Comparison of ENCODE assay signal across 8 cellular contexts in genomic region chr1:226223157-226223785, GRCh38. TPM values are rescaled to one million over a fixed set of nuclear protein-coding genes. Genes with fewer than 3 reads are reported as not detected.
DNase-seq lines count a peak whose midpoint lies in the region; ATAC-seq, FAIRE-seq and TF ChIP-seq lines count a peak whose summit lies in the region.

Gene MIXL1 (plus strand): TSS chr1:226223664. CDS start chr1:226223682, 18 bp downstream.

- peaks cover 34 to 49% (median 37%) of the 10 kb centered on the region in 3 donors for H3K27me3 Mint-ChIP-seq in CD14-positive monocyte (ENCODE audit: low read depth in 3 of 3)

- H3K27me3 ChIP-seq in K562 (ENCODE audit: control insufficient read depth in 2 of 2, insufficient read depth in 2 of 2, low read length in 2 of 2) (0 out of 5 replicates have a peak, but pooled peaks cover 0 to 4% of the 10 kb centered on the region in 2 experiments), mesendoderm (ENCODE audit: insufficient read depth, low read length, poor library complexity) (no peaks in the 10 kb centered on the region)

- H2AFZ ChIP-seq in K562 (ENCODE audit: low read depth, low read length) = peak within 1 kb of the TSS; percentile 49; the same call in 1 of the 2 replicates

- POLR2A ChIA-PET in K562 (lab: Yijun Ruan, JAX) = interaction anchor here (0.6 to 1.5 kb wide), 5 partner anchors 9 to 255 kb away, joined by 3 to 5 read pairs (median 4); no protein-coding TSS in a partner anchor

- peaks cover 15% of the 10 kb centered on the region in 2 donors for H3K36me3 Mint-ChIP-seq in CD14-positive monocyte

- no peak within 1 kb of the TSS for H4K8ac ChIP-seq in mesendoderm (ENCODE audit: low read depth, low read length)

- CTCF ChIA-PET in K562 (lab: Yijun Ruan, JAX; ENCODE audit: low intra/inter-chr PET ratio) = no interaction called here

- peak within 1 kb of the TSS; percentile 85 for H3K18ac ChIP-seq in mesendoderm (ENCODE audit: low read length)

- TF ChIP-seq EP300 in K562 (IDR thresholded peaks at IDR 0.05; ENCODE audit: low read length) = no peak

- no peaks in the 10 kb centered on the region for H3K9me1 ChIP-seq in K562 (ENCODE audit: control insufficient read depth, insufficient read depth, low read length)

- peaks cover 0 to 4% (median 0%) of the 10 kb centered on the region in 7 donors for H3K9me3 Mint-ChIP-seq in CD14-positive monocyte

- TF ChIP-seq RAD21 in K562 (CRISPR knock-in tag; conservative IDR thresholded peaks at IDR 0.05 in 1 of 2, IDR thresholded peaks at IDR 0.05 in 1 of 2) = no peak

- no peaks in the 10 kb centered on the region for H3K9me3 ChIP-seq in K562 (replicated peaks; ENCODE audit: control insufficient read depth, insufficient read depth, low read depth, low read length)

- H2AK5ac ChIP-seq in mesendoderm (ENCODE audit: low read length) = peak within 1 kb of the TSS; percentile 98

- no peak within 1 kb of the TSS for H3K27ac Mint-ChIP-seq in CD14-positive monocyte

- peak within 1 kb of the TSS; percentile 97 for H3K56ac ChIP-seq in mesendoderm (ENCODE audit: low read length)

- no peak for TF ChIP-seq POLR2A in K562 (conservative IDR thresholded peaks at IDR 0.05)

- H3K79me2 ChIP-seq in K562 (ENCODE audit: control insufficient read depth, insufficient read depth, low read length) (no peaks in the 10 kb centered on the region), mesendoderm (ENCODE audit: control insufficient read depth, insufficient read depth, low read length) (peaks cover 24% of the 10 kb centered on the region)

- 38% methylated on average over 22 of the region's 62 CpGs for WGBS in K562 (ENCODE audit: insufficient coverage, low coverage, missing lambda C conversion rate)
- no CpG with 5 or more reads among the region's 62 CpGs for WGBS in mesendoderm (ENCODE audit: extremely low coverage, insufficient coverage, low lambda C conversion rate)

- peak within 1 kb of the TSS; percentile 92 for H3K23ac ChIP-seq in mesendoderm (ENCODE audit: low read length)

- peaks cover 8% of the 10 kb centered on the region for H3K4me1 Mint-ChIP-seq in CD14-positive monocyte

- H3K4me3 Mint-ChIP-seq in CD14-positive monocyte = peak within 1 kb of the TSS; percentile 77 to 90

- peak; percentile 32 for ATAC-seq in GM19035 (IDR thresholded peaks at IDR 0.05; ENCODE audit: unreplicated experiment)
- peak; percentile 17 for ATAC-seq in HG03196 (IDR thresholded peaks at IDR 0.05; ENCODE audit: unreplicated experiment)
- ATAC-seq in K562 = peak; percentile 8; the same call in 1 of the 3 replicates

- intact Hi-C loops in CD14-positive monocyte (cut with micrococcal nuclease) (no loop called here), K562 (cut with micrococcal nuclease) (no loop called here)

- no peak for TF ChIP-seq CTCF in CD14-positive monocyte (IDR thresholded peaks at IDR 0.05)
- TF ChIP-seq CTCF in K562 (IDR thresholded peaks at IDR 0.05 in 2 of 3, conservative IDR thresholded peaks at IDR 0.05 in 1 of 3; ENCODE audit: insufficient read depth in 2 of 3, low read depth in 1 of 3, low read length in 3 of 3) = no peak

- in situ Hi-C loops in K562 (cut with MboI) = no loop called here

- H4K20me1 ChIP-seq in K562 (replicated peaks; ENCODE audit: control insufficient read depth, insufficient read depth, low read length) = 0 out of 2 replicates have a peak, but pooled peaks cover 4% of the 10 kb centered on the region

- H2BK15ac ChIP-seq in mesendoderm (replicated peaks; ENCODE audit: low read depth) = peak within 1 kb of the TSS; percentile 41

- peak within 1 kb of the TSS; percentile 37 for H3K4me3 ChIP-seq in K562
- peak within 1 kb of the TSS; percentile 75 for H3K4me3 ChIP-seq in mesendoderm (ENCODE audit: low read length)

- no peak for FAIRE-seq in K562 (lab: Jason Lieb, UNC)
- FAIRE-seq in HTR-8/SVneo (lab: Jason Lieb, UNC) = no peak

- peak within 1 kb of the TSS; percentile 92 for H4K5ac ChIP-seq in mesendoderm (ENCODE audit: low read length)

- no peaks in the 10 kb centered on the region for H3K36me3 ChIP-seq in K562 (ENCODE audit: control insufficient read depth, insufficient read depth, low read length)
- H3K36me3 ChIP-seq in mesendoderm (ENCODE audit: control insufficient read depth, insufficient read depth, low read length) = peaks cover 10% of the 10 kb centered on the region

- H3K27ac ChIP-seq in K562 (ENCODE audit: extremely low read depth, low read depth, low read length) = no peak within 1 kb of the TSS
- peak within 1 kb of the TSS; percentile 86 for H3K27ac ChIP-seq in mesendoderm (ENCODE audit: low read depth, low read length)

- peak within 1 kb of the TSS; percentile 98 for H3K4ac ChIP-seq in mesendoderm (ENCODE audit: low read depth, low read length)

- H3K4me1 ChIP-seq in K562 (replicated peaks in 1 of 2; ENCODE audit: control insufficient read depth in 2 of 2, insufficient read depth in 2 of 2, low read length in 2 of 2) (peaks cover 4 to 12% of the 10 kb centered on the region in 2 experiments; a peak in 4 of 5 replicates), mesendoderm (ENCODE audit: control insufficient read depth, low read depth, low read length) (peaks cover 12% of the 10 kb centered on the region)

- BruUV-seq in K562 (replicated peaks; lab: Mats Ljungman, UMichigan) = no TSS peak

- DNase-seq in CD14-positive monocyte (ENCODE audit: low spot score) (no peak), K562 (ENCODE audit: extremely low read depth in 1 of 4, low spot score in 3 of 4) (no peak), mesendoderm (peak; percentile 95), amniotic stem cell (lab: John Stamatoyannopoulos, UW) (no peak), HPDE6-E6E7 (ENCODE audit: extremely low spot score) (no peak), HTR-8/SVneo (ENCODE audit: insufficient read length, low spot score) (no peak)

- peak within 1 kb of the TSS; percentile 95 for H2BK5ac ChIP-seq in mesendoderm (ENCODE audit: low read length)

- H3K79me1 ChIP-seq in mesendoderm (ENCODE audit: low read length) = peaks cover 4% of the 10 kb centered on the region

- H2BK120ac ChIP-seq in mesendoderm (ENCODE audit: low read depth, low read length) = peak within 1 kb of the TSS; percentile 96

- H3K4me2 ChIP-seq in K562 (ENCODE audit: insufficient read depth, low read length) = peak within 1 kb of the TSS; percentile 74
- H3K4me2 ChIP-seq in mesendoderm (ENCODE audit: low read length) = peak within 1 kb of the TSS; percentile 9

- H3K9ac ChIP-seq in K562 (ENCODE audit: insufficient read depth in 1 of 2, low read depth in 2 of 2, low read length in 2 of 2) (peak within 1 kb of the TSS in 1 of 2 experiments; percentile 90; a peak in 2 of 4 replicates), mesendoderm (ENCODE audit: low read length) (peak within 1 kb of the TSS; percentile 91)

TF ChIP-seq in K562, 482 proteins besides CTCF, POLR2A, EP300 and RAD21:
- TF ChIP-seq MXD1 (CRISPR knock-in tag; IDR thresholded peaks at IDR 0.05; ENCODE audit: borderline replicate concordance, poor library complexity, severe bottlenecking) (no peak), RBM22 (IDR thresholded peaks at IDR 0.05; ENCODE audit: low read depth, low read length, poor library complexity, severe bottlenecking) (peak; percentile 19)

RNA-seq across cellular contexts. Expression of gene MIXL1, which starts in this region (rescaled TPM):
- polyA plus RNA-seq in CD14-positive monocyte = not detected
- total RNA-seq in K562 (2011; cell fraction: chromatin; rRNA removed; ENCODE audit: low replicate concordance) = 0.14 TPM in 1 of 2 replicates, not detected in the other
- not detected in 2 replicates for total RNA-seq in K562 (2011; cell fraction: nucleolus; rRNA removed)
- not detected in 2 replicates for total RNA-seq in K562 (2011; cell fraction: nucleoplasm; rRNA removed)
- not detected in 2 replicates for total RNA-seq in K562 (2014; rRNA removed)
- total RNA-seq in K562 (2014; rRNA removed; fragmentation: Illumina TruSeq; extraction: Trizol) = not detected in 2 replicates
- total RNA-seq in K562 (2015; rRNA removed; fragmentation: Illumina TruSeq; extraction: Trizol) = not detected in 2 replicates
- total RNA-seq in K562 (2021) = not detected in 2 replicates
- not detected in 2 replicates for polyA plus RNA-seq in K562 (2011; rRNA removed)
- not detected in 2 replicates for polyA plus RNA-seq in K562 (2011; cell fraction: cytosol; rRNA removed)
- polyA plus RNA-seq in K562 (2011; cell fraction: nucleus; rRNA removed) = not detected in 2 replicates
- polyA plus RNA-seq in K562 (2012) = 0.06 TPM in 1 of 2 replicates, not detected in the other
- polyA plus RNA-seq in K562 (2014; fragmentation: Illumina TruSeq; extraction: Trizol) = not detected in 2 replicates
- not detected for polyA plus RNA-seq in K562 (2014; fragmentation: Nextera tagmentation; extraction: Ambion mirVana)
- not detected in 2 replicates for polyA plus RNA-seq in K562 (2014; rRNA removed)
- polyA minus RNA-seq in K562 (2011; rRNA and poly(A)+ RNA removed) = not detected in 2 replicates
- not detected in 2 replicates for polyA minus RNA-seq in K562 (2011; cell fraction: cytosol; rRNA and poly(A)+ RNA removed)
- polyA minus RNA-seq in K562 (2011; cell fraction: nucleus; rRNA and poly(A)+ RNA removed) = not detected in 2 replicates
- polyA plus RNA-seq in mesendoderm (2013, experiment 1 of 2) = 950 TPM
- 825 TPM for polyA plus RNA-seq in mesendoderm (2013, experiment 2 of 2)

Comparison
In these comparisons a context has a peak if more than half of its experiments do, and no peak if none do; other contexts are left out.
1. Peak in ATAC-seq, H3K4me3 ChIP-seq and H3K4me2 ChIP-seq in K562; RNA of the gene not detected or under 1 TPM.